ENCODE assay signal across 1 cellular context in genomic region chr10:71223365-71224058, GRCh38.
TF ChIP-seq lines count a peak whose summit lies in the region.

No MANE protein-coding gene starts in this region.

TF ChIP-seq in SK-N-SH, 30 proteins besides CTCF, POLR2A, EP300 and RAD21:
- no peak for TF ChIP-seq TEAD4 (IDR thresholded peaks at IDR 0.05; ENCODE audit: borderline replicate concordance, insufficient read depth)
- no peak for TF ChIP-seq RXRA (IDR thresholded peaks at IDR 0.05; ENCODE audit: borderline replicate concordance, low read depth)
- TF ChIP-seq MXI1 (IDR thresholded peaks at IDR 0.05; ENCODE audit: low read depth, low read length), result 0 out of 2 replicates have a peak, but pooled peaks have one; percentile 55
- 0 out of 2 replicates have a peak, but pooled peaks have one; percentile 58 for TF ChIP-seq GATA2 (CRISPR knock-in tag; IDR thresholded peaks at IDR 0.05)
- TF ChIP-seq FOXJ3 (CRISPR knock-in tag; IDR thresholded peaks at IDR 0.05), result peak; percentile 85; the same call in 1 of the 2 replicates
